8 cellular contexts compared by ENCODE assay signal in the genomic region with DNA sequence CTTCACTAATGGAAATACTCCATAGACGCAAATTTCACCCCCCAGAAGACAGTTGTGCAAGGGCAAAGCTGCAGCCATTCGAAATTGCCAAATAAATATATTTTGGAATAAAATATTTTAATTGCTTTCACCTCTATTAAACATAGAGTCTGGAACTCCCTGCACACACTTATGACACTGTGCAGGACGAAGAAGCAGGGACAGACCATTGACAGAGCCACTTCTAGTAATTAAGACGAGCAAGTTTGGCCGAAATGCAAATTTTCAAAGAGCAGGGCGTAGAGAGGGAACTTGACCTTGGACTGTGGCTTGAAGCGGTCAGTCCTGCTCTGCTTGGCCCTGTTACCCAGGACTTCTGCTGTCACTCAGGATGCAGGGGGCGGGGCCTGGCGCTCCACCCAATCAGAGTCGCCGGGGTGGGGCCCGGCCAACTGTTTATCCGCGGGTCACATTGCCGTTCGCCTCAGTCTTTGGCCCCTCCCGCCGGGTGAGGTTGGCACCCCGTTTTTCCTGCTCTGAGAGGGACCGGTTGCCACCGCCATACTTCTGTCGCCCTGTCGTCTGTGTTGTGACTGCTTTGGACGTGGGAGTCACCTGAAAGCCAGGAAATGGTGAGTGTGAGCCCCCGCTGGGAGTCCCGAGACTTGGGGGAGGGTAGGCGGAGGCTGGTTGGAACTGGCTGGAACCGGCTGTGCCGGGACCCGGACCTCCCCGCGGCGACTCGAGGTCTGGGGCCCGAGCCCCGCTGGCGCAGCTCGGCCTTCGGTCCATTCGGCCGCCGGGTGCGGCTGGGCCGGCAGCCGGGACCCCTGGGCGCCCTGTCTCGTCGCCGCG. TPM values are rescaled to one million over a fixed set of nuclear protein-coding genes. Genes with fewer than 3 reads are reported as not detected.
DNase-seq lines count a peak whose midpoint lies in the region; ATAC-seq lines count a peak whose summit lies in the region.

Gene ZNF844 (plus strand): TSS at position 466 of the 834 bp plus-strand sequence. CDS start 143 bp downstream, at position 609.

- peaks cover 0 to 19% (median 2%) of the 10 kb centered on the region in 7 donors for H3K9me3 Mint-ChIP-seq in CD4-positive, CD25-positive, alpha-beta regulatory T cell
- no peaks in the 10 kb centered on the region for H3K9me3 Mint-ChIP-seq in central memory CD8-positive, alpha-beta T cell

- H3K27ac ChIP-seq in CD4-positive, CD25-positive, alpha-beta regulatory T cell (ENCODE audit: insufficient read depth, low read length, poor library complexity, severe bottlenecking) = peak within 1 kb of the TSS; percentile 33
- peak within 1 kb of the TSS; percentile 53 to 95 (median 88) for H3K27ac ChIP-seq in skin epidermis

- DNase-seq in CD4-positive, CD25-positive, alpha-beta regulatory T cell = peak; percentile 18 to 62 (median 59)
- DNase-seq in MG63 (peak; percentile 86), inferior parietal cortex (ENCODE audit: extremely low spot score) (peak; percentile 91), SIG-M5 (lab: John Stamatoyannopoulos, UW) (no peak)
- peak; percentile 41 to 63 (median 52) for DNase-seq in activated CD4-positive, CD25-positive, alpha-beta regulatory T cell (lab: John Stamatoyannopoulos, UW)
- DNase-seq in central memory CD8-positive, alpha-beta T cell (ENCODE audit: low spot score in 2 of 2) = peak; percentile 27 to 37

- H3K4me1 Mint-ChIP-seq in CD4-positive, CD25-positive, alpha-beta regulatory T cell = peaks cover 0 to 18% (median 7%) of the 10 kb centered on the region in 4 donors
- H3K4me1 Mint-ChIP-seq in central memory CD8-positive, alpha-beta T cell = no peaks in the 10 kb centered on the region

- H3K36me3 Mint-ChIP-seq in CD4-positive, CD25-positive, alpha-beta regulatory T cell = peaks cover 6% of the 10 kb centered on the region
- no peaks in the 10 kb centered on the region for H3K36me3 Mint-ChIP-seq in central memory CD8-positive, alpha-beta T cell (ENCODE audit: insufficient read depth)

- peaks cover 4 to 22% of the 10 kb centered on the region in 2 experiments for H3K9me3 ChIP-seq in CD4-positive, CD25-positive, alpha-beta regulatory T cell (ENCODE audit: control insufficient read depth in 2 of 2, low read length in 2 of 2)
- H3K9me3 ChIP-seq in MG63 = peaks cover 36% of the 10 kb centered on the region

- no peaks in the 10 kb centered on the region for H3K27me3 Mint-ChIP-seq in CD4-positive, CD25-positive, alpha-beta regulatory T cell
- H3K27me3 Mint-ChIP-seq in central memory CD8-positive, alpha-beta T cell = no peaks in the 10 kb centered on the region

- H3K4me3 ChIP-seq in CD4-positive, CD25-positive, alpha-beta regulatory T cell (ENCODE audit: low read depth, low read length) = peak within 1 kb of the TSS; percentile 74
- peak within 1 kb of the TSS; percentile 58 for H3K4me3 ChIP-seq in MG63
- H3K4me3 ChIP-seq in skin epidermis = peak within 1 kb of the TSS; percentile 53 to 88 (median 75)

- H3K36me3 ChIP-seq in CD4-positive, CD25-positive, alpha-beta regulatory T cell (ENCODE audit: control insufficient read depth, insufficient read depth, low read length) = no peaks in the 10 kb centered on the region
- H3K36me3 ChIP-seq in MG63 = no peaks in the 10 kb centered on the region; the same call in 1 of the 2 replicates

- peak; percentile 76 to 80 for ATAC-seq in CD4-positive, CD25-positive, alpha-beta regulatory T cell (ENCODE audit: low read depth in 2 of 2)
- ATAC-seq in GM21390 (IDR thresholded peaks at IDR 0.05; ENCODE audit: unreplicated experiment) = peak; percentile 78
- peak; percentile 72 for ATAC-seq in central memory CD8-positive, alpha-beta T cell (replicated peaks; ENCODE audit: extremely low read depth, poor library complexity, severe bottlenecking)

- H3K27me3 ChIP-seq in CD4-positive, CD25-positive, alpha-beta regulatory T cell (ENCODE audit: control insufficient read depth, insufficient read depth, low read length) = no peaks in the 10 kb centered on the region
- no peaks in the 10 kb centered on the region for H3K27me3 ChIP-seq in MG63

- peak within 1 kb of the TSS; percentile 60 to 91 (median 83) for H3K4me3 Mint-ChIP-seq in CD4-positive, CD25-positive, alpha-beta regulatory T cell
- peak within 1 kb of the TSS; percentile 82 for H3K4me3 Mint-ChIP-seq in central memory CD8-positive, alpha-beta T cell

- peaks cover 10% of the 10 kb centered on the region for H3K4me1 ChIP-seq in CD4-positive, CD25-positive, alpha-beta regulatory T cell (ENCODE audit: control insufficient read depth, insufficient read depth, low read length, poor library complexity, severe bottlenecking)

- H3K27ac Mint-ChIP-seq in CD4-positive, CD25-positive, alpha-beta regulatory T cell = peak within 1 kb of the TSS; percentile 67 to 89 (median 84)
- peak within 1 kb of the TSS; percentile 71 for H3K27ac Mint-ChIP-seq in central memory CD8-positive, alpha-beta T cell (ENCODE audit: low read depth)

RNA-seq across cellular contexts. Expression of gene ZNF844, which starts in this region (rescaled TPM):
- total RNA-seq in CD4-positive, CD25-positive, alpha-beta regulatory T cell = 5.0 TPM
- polyA plus RNA-seq in CD4-positive, CD25-positive, alpha-beta regulatory T cell = 1 to 10 TPM; 1.1 to 4.1 (median 2.4) TPM
- total RNA-seq in MG63 (2014; rRNA removed; shearing (Covaris generic); ENCODE audit: low replicate concordance) = 1.7 and 8.0 TPM in 2 replicates
